ENCODE assay signal across 1 cellular context in the genomic region with DNA sequence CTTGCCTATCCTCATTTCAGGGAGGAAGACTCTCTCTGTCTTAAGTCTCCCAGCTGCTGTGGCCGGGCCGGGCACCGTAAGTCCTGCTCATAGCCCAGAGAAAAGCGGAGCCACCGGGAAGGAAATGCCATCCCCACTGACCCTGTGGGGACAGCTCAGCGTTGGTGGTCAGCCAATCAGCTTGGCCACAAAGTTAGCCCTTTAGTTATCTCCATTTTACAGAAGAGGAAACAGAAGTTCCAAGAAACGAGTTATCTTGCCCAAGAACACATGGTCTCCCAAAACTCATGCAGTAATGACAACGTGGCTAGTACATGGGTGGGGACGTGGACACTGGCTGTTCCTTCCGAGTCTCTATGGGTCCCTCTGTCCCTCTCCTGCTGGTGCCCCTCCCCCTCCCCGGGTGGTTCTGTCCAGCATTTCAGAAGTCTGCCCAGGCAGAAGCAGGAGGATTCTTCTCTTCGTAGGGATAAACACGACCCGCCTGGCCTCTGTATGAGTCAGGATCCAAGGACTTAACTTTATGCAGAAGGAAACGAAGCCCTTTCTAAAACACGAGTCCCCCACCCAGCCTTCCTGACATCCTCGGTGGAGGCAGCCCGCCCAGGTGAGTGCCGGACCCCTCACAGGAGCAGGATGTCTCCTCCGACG.
TF ChIP-seq lines count a peak whose summit lies in the region.

No MANE protein-coding gene starts in this region.

TF ChIP-seq in K562, 482 proteins besides CTCF, POLR2A, EP300 and RAD21 (continued from another document and continues in another):
- TF ChIP-seq BHLHE40 (IDR thresholded peaks at IDR 0.05; ENCODE audit: low read length) (peak; percentile 32; the same call in 1 of the 2 replicates), RFX1 (IDR thresholded peaks at IDR 0.05) (no peak), ETV5 (CRISPR knock-in tag; IDR thresholded peaks at IDR 0.05; ENCODE audit: low read depth) (peak; percentile 28; the same call in 1 of the 2 replicates), ZNF551 (CRISPR knock-in tag; IDR thresholded peaks at IDR 0.05) (no peak), CEBPB (tag; IDR thresholded peaks at IDR 0.05) (no peak), RUNX1 (IDR thresholded peaks at IDR 0.05; ENCODE audit: low read depth) (peak; percentile 31; the same call in 1 of the 2 replicates), BRD4 (IDR thresholded peaks at IDR 0.05) (no peak), FOSL1 (tag; conservative IDR thresholded peaks at IDR 0.05) (peak; percentile 71), NFIC (IDR thresholded peaks at IDR 0.05) (peak; percentile 76), MTA1 (IDR thresholded peaks at IDR 0.05; ENCODE audit: borderline replicate concordance) (no peak), GABPA (tag; conservative IDR thresholded peaks at IDR 0.05; ENCODE audit: low read depth) (peak; percentile 55), CHCHD3 (CRISPR knock-in tag; IDR thresholded peaks at IDR 0.05) (no peak), RCOR1 (IDR thresholded peaks at IDR 0.05; ENCODE audit: borderline replicate concordance in 1 of 2, low read depth in 2 of 2, low read length in 2 of 2) (peak in 1 of 2 experiments; percentile 85; a peak in 1 of 4 replicates), SREBF2 (CRISPR knock-in tag; IDR thresholded peaks at IDR 0.05) (no peak), NEUROD1 (IDR thresholded peaks at IDR 0.05; ENCODE audit: borderline replicate concordance, low read depth, low read length, partially characterized antibody) (peak; percentile 49), ETV1 (tag; conservative IDR thresholded peaks at IDR 0.05; ENCODE audit: low read depth) (peak; percentile 58), MAZ (CRISPR knock-in tag; conservative IDR thresholded peaks at IDR 0.05 in 1 of 2, IDR thresholded peaks at IDR 0.05 in 1 of 2) (peak; percentile 78 to 82; a peak in 3 of 4 replicates), IRF2 (CRISPR knock-in tag; IDR thresholded peaks at IDR 0.05) (no peak), CXXC5 (CRISPR knock-in tag; IDR thresholded peaks at IDR 0.05) (peak; percentile 62), CBFA2T3 (IDR thresholded peaks at IDR 0.05) (peak; percentile 95), NCOA6 (IDR thresholded peaks at IDR 0.05) (0 out of 2 replicates have a peak, but pooled peaks have one; percentile 34), SMAD4 (CRISPR knock-in tag; conservative IDR thresholded peaks at IDR 0.05) (peak; percentile 76), CBX3 (IDR thresholded peaks at IDR 0.05; ENCODE audit: borderline replicate concordance in 1 of 2, low read length in 2 of 2) (peak in 1 of 2 experiments; percentile 43; a peak in 1 of 3 replicates), NUFIP1 (IDR thresholded peaks at IDR 0.05; ENCODE audit: partially characterized antibody) (peak; percentile 18), CTBP1 (IDR thresholded peaks at IDR 0.05; ENCODE audit: borderline replicate concordance) (peak; percentile 72)
- TF ChIP-seq, protein P1, sequence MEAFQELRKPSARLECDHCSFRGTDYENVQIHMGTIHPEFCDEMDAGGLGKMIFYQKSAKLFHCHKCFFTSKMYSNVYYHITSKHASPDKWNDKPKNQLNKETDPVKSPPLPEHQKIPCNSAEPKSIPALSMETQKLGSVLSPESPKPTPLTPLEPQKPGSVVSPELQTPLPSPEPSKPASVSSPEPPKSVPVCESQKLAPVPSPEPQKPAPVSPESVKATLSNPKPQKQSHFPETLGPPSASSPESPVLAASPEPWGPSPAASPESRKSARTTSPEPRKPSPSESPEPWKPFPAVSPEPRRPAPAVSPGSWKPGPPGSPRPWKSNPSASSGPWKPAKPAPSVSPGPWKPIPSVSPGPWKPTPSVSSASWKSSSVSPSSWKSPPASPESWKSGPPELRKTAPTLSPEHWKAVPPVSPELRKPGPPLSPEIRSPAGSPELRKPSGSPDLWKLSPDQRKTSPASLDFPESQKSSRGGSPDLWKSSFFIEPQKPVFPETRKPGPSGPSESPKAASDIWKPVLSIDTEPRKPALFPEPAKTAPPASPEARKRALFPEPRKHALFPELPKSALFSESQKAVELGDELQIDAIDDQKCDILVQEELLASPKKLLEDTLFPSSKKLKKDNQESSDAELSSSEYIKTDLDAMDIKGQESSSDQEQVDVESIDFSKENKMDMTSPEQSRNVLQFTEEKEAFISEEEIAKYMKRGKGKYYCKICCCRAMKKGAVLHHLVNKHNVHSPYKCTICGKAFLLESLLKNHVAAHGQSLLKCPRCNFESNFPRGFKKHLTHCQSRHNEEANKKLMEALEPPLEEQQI (IDR thresholded peaks at IDR 0.05), result 0 out of 2 replicates have a peak, but pooled peaks have one; percentile 35
- TF ChIP-seq, protein P2, sequence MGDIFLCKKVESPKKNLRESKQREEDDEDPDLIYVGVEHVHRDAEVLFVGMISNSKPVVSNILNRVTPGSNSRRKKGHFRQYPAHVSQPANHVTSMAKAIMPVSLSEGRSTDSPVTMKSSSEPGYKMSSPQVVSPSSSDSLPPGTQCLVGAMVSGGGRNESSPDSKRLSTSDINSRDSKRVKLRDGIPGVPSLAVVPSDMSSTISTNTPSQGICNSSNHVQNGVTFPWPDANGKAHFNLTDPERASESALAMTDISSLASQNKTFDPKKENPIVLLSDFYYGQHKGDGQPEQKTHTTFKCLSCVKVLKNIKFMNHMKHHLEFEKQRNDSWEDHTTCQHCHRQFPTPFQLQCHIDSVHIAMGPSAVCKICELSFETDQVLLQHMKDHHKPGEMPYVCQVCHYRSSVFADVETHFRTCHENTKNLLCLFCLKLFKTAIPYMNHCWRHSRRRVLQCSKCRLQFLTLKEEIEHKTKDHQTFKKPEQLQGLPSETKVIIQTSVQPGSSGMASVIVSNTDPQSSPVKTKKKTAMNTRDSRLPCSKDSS (IDR thresholded peaks at IDR 0.05; ENCODE audit: low read depth, partially characterized antibody), result no peak
- TF ChIP-seq, protein P3, sequence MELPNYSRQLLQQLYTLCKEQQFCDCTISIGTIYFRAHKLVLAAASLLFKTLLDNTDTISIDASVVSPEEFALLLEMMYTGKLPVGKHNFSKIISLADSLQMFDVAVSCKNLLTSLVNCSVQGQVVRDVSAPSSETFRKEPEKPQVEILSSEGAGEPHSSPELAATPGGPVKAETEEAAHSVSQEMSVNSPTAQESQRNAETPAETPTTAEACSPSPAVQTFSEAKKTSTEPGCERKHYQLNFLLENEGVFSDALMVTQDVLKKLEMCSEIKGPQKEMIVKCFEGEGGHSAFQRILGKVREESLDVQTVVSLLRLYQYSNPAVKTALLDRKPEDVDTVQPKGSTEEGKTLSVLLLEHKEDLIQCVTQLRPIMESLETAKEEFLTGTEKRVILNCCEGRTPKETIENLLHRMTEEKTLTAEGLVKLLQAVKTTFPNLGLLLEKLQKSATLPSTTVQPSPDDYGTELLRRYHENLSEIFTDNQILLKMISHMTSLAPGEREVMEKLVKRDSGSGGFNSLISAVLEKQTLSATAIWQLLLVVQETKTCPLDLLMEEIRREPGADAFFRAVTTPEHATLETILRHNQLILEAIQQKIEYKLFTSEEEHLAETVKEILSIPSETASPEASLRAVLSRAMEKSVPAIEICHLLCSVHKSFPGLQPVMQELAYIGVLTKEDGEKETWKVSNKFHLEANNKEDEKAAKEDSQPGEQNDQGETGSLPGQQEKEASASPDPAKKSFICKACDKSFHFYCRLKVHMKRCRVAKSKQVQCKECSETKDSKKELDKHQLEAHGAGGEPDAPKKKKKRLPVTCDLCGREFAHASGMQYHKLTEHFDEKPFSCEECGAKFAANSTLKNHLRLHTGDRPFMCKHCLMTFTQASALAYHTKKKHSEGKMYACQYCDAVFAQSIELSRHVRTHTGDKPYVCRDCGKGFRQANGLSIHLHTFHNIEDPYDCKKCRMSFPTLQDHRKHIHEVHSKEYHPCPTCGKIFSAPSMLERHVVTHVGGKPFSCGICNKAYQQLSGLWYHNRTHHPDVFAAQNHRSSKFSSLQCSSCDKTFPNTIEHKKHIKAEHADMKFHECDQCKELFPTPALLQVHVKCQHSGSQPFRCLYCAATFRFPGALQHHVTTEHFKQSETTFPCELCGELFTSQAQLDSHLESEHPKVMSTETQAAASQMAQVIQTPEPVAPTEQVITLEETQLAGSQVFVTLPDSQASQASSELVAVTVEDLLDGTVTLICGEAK (IDR thresholded peaks at IDR 0.05), result peak; percentile 45; the same call in 1 of the 2 replicates
- TF ChIP-seq, protein P3 (CRISPR knock-in tag; IDR thresholded peaks at IDR 0.05), result no peak
- TF ChIP-seq, protein P4, sequence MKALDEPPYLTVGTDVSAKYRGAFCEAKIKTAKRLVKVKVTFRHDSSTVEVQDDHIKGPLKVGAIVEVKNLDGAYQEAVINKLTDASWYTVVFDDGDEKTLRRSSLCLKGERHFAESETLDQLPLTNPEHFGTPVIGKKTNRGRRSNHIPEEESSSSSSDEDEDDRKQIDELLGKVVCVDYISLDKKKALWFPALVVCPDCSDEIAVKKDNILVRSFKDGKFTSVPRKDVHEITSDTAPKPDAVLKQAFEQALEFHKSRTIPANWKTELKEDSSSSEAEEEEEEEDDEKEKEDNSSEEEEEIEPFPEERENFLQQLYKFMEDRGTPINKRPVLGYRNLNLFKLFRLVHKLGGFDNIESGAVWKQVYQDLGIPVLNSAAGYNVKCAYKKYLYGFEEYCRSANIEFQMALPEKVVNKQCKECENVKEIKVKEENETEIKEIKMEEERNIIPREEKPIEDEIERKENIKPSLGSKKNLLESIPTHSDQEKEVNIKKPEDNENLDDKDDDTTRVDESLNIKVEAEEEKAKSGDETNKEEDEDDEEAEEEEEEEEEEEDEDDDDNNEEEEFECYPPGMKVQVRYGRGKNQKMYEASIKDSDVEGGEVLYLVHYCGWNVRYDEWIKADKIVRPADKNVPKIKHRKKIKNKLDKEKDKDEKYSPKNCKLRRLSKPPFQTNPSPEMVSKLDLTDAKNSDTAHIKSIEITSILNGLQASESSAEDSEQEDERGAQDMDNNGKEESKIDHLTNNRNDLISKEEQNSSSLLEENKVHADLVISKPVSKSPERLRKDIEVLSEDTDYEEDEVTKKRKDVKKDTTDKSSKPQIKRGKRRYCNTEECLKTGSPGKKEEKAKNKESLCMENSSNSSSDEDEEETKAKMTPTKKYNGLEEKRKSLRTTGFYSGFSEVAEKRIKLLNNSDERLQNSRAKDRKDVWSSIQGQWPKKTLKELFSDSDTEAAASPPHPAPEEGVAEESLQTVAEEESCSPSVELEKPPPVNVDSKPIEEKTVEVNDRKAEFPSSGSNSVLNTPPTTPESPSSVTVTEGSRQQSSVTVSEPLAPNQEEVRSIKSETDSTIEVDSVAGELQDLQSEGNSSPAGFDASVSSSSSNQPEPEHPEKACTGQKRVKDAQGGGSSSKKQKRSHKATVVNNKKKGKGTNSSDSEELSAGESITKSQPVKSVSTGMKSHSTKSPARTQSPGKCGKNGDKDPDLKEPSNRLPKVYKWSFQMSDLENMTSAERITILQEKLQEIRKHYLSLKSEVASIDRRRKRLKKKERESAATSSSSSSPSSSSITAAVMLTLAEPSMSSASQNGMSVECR (CRISPR knock-in tag; IDR thresholded peaks at IDR 0.05), result no peak
- TF ChIP-seq, protein P5, sequence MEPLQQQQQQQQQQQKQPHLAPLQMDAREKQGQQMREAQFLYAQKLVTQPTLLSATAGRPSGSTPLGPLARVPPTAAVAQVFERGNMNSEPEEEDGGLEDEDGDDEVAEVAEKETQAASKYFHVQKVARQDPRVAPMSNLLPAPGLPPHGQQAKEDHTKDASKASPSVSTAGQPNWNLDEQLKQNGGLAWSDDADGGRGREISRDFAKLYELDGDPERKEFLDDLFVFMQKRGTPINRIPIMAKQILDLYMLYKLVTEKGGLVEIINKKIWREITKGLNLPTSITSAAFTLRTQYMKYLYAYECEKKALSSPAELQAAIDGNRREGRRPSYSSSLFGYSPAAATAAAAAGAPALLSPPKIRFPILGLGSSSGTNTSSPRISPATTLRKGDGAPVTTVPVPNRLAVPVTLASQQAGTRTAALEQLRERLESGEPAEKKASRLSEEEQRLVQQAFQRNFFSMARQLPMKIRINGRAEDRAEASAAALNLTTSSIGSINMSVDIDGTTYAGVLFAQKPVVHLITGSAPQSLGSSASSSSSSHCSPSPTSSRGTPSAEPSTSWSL (CRISPR knock-in tag; IDR thresholded peaks at IDR 0.05; ENCODE audit: borderline replicate concordance), result no peak
- TF ChIP-seq, protein P6, sequence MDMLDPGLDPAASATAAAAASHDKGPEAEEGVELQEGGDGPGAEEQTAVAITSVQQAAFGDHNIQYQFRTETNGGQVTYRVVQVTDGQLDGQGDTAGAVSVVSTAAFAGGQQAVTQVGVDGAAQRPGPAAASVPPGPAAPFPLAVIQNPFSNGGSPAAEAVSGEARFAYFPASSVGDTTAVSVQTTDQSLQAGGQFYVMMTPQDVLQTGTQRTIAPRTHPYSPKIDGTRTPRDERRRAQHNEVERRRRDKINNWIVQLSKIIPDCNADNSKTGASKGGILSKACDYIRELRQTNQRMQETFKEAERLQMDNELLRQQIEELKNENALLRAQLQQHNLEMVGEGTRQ (CRISPR knock-in tag; IDR thresholded peaks at IDR 0.05), result 0 out of 2 replicates have a peak, but pooled peaks have one; percentile 2
- TF ChIP-seq, protein P7, sequence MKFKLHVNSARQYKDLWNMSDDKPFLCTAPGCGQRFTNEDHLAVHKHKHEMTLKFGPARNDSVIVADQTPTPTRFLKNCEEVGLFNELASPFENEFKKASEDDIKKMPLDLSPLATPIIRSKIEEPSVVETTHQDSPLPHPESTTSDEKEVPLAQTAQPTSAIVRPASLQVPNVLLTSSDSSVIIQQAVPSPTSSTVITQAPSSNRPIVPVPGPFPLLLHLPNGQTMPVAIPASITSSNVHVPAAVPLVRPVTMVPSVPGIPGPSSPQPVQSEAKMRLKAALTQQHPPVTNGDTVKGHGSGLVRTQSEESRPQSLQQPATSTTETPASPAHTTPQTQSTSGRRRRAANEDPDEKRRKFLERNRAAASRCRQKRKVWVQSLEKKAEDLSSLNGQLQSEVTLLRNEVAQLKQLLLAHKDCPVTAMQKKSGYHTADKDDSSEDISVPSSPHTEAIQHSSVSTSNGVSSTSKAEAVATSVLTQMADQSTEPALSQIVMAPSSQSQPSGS (CRISPR knock-in tag; IDR thresholded peaks at IDR 0.05), result no peak
